2 cellular contexts compared by ENCODE assay signal in the genomic region with DNA sequence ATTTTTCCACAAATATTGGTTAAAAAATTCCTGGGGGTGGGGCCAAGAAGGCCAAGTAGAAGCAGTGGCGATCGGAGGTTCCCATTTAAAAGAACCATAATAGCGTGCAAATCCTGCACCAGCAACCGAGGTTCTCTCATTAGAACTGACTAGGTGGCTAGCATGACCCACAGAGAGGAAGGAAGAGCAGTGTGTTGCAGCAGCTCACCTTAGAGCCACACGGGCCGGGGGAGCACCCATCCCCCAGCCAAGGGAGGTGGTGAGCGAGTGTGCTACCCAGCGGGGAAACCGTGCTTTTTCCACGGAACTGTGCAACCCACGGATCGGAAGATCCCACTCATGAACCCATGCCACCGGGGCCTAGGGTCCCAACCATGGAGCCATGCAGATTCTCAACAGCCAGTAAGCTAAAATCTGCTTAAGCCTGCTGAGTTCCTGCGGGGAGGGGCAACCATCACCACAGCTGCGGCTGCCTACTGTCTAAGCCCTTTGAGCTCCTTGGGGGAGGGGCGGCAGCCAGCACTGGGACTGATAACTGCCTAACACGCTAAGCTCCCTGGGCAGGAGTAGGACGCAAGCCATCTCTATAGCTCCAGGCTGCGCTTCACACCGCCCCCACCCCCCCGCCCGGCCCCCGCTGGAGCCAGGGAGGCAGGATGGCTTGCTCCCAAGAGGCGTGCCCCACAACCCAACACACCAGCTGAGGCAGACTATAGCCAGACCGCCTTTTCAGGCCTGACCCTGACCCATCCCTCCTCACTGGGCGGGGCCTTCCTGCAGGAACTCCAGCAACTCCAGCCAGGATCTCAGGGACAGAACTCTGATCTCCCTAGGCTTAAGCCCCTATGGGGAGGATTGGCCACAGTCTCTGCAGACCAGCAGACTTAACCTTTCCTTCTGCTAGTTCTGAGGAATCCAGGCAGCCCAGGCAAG.
TF ChIP-seq lines count a peak whose summit lies in the region.

No MANE protein-coding gene starts in this region.

TF ChIP-seq in GM23338, 12 proteins besides CTCF, POLR2A, EP300 and RAD21 (continued from another document):
- TF ChIP-seq, protein P1, sequence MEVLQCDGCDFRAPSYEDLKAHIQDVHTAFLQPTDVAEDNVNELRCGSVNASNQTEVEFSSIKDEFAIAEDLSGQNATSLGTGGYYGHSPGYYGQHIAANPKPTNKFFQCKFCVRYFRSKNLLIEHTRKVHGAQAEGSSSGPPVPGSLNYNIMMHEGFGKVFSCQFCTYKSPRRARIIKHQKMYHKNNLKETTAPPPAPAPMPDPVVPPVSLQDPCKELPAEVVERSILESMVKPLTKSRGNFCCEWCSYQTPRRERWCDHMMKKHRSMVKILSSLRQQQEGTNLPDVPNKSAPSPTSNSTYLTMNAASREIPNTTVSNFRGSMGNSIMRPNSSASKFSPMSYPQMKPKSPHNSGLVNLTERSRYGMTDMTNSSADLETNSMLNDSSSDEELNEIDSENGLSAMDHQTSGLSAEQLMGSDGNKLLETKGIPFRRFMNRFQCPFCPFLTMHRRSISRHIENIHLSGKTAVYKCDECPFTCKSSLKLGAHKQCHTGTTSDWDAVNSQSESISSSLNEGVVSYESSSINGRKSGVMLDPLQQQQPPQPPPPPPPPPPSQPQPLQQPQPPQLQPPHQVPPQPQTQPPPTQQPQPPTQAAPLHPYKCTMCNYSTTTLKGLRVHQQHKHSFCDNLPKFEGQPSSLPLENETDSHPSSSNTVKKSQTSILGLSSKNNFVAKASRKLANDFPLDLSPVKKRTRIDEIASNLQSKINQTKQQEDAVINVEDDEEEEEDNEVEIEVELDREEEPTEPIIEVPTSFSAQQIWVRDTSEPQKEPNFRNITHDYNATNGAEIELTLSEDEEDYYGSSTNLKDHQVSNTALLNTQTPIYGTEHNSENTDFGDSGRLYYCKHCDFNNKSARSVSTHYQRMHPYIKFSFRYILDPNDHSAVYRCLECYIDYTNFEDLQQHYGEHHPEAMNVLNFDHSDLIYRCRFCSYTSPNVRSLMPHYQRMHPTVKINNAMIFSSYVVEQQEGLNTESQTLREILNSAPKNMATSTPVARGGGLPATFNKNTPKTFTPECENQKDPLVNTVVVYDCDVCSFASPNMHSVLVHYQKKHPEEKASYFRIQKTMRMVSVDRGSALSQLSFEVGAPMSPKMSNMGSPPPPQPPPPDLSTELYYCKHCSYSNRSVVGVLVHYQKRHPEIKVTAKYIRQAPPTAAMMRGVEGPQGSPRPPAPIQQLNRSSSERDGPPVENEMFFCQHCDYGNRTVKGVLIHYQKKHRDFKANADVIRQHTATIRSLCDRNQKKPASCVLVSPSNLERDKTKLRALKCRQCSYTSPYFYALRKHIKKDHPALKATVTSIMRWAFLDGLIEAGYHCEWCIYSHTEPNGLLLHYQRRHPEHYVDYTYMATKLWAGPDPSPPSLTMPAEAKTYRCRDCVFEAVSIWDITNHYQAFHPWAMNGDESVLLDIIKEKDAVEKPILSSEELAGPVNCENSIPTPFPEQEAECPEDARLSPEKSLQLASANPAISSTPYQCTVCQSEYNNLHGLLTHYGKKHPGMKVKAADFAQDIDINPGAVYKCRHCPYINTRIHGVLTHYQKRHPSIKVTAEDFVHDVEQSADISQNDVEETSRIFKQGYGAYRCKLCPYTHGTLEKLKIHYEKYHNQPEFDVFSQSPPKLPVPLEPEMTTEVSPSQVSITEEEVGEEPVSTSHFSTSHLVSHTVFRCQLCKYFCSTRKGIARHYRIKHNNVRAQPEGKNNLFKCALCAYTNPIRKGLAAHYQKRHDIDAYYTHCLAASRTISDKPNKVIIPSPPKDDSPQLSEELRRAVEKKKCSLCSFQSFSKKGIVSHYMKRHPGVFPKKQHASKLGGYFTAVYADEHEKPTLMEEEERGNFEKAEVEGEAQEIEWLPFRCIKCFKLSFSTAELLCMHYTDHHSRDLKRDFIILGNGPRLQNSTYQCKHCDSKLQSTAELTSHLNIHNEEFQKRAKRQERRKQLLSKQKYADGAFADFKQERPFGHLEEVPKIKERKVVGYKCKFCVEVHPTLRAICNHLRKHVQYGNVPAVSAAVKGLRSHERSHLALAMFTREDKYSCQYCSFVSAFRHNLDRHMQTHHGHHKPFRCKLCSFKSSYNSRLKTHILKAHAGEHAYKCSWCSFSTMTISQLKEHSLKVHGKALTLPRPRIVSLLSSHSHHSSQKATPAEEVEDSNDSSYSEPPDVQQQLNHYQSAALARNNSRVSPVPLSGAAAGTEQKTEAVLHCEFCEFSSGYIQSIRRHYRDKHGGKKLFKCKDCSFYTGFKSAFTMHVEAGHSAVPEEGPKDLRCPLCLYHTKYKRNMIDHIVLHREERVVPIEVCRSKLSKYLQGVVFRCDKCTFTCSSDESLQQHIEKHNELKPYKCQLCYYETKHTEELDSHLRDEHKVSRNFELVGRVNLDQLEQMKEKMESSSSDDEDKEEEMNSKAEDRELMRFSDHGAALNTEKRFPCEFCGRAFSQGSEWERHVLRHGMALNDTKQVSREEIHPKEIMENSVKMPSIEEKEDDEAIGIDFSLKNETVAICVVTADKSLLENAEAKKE (CRISPR knock-in tag; IDR thresholded peaks at IDR 0.05), result 0 out of 2 replicates have a peak, but pooled peaks have one; percentile 25
- 0 out of 2 replicates have a peak, but pooled peaks have one; percentile 44 for TF ChIP-seq ZNF114 (CRISPR knock-in tag; IDR thresholded peaks at IDR 0.05)

TF ChIP-seq in H1, 55 proteins besides CTCF, POLR2A, EP300 and RAD21 (continued from another document):
- TF ChIP-seq, protein P2, sequence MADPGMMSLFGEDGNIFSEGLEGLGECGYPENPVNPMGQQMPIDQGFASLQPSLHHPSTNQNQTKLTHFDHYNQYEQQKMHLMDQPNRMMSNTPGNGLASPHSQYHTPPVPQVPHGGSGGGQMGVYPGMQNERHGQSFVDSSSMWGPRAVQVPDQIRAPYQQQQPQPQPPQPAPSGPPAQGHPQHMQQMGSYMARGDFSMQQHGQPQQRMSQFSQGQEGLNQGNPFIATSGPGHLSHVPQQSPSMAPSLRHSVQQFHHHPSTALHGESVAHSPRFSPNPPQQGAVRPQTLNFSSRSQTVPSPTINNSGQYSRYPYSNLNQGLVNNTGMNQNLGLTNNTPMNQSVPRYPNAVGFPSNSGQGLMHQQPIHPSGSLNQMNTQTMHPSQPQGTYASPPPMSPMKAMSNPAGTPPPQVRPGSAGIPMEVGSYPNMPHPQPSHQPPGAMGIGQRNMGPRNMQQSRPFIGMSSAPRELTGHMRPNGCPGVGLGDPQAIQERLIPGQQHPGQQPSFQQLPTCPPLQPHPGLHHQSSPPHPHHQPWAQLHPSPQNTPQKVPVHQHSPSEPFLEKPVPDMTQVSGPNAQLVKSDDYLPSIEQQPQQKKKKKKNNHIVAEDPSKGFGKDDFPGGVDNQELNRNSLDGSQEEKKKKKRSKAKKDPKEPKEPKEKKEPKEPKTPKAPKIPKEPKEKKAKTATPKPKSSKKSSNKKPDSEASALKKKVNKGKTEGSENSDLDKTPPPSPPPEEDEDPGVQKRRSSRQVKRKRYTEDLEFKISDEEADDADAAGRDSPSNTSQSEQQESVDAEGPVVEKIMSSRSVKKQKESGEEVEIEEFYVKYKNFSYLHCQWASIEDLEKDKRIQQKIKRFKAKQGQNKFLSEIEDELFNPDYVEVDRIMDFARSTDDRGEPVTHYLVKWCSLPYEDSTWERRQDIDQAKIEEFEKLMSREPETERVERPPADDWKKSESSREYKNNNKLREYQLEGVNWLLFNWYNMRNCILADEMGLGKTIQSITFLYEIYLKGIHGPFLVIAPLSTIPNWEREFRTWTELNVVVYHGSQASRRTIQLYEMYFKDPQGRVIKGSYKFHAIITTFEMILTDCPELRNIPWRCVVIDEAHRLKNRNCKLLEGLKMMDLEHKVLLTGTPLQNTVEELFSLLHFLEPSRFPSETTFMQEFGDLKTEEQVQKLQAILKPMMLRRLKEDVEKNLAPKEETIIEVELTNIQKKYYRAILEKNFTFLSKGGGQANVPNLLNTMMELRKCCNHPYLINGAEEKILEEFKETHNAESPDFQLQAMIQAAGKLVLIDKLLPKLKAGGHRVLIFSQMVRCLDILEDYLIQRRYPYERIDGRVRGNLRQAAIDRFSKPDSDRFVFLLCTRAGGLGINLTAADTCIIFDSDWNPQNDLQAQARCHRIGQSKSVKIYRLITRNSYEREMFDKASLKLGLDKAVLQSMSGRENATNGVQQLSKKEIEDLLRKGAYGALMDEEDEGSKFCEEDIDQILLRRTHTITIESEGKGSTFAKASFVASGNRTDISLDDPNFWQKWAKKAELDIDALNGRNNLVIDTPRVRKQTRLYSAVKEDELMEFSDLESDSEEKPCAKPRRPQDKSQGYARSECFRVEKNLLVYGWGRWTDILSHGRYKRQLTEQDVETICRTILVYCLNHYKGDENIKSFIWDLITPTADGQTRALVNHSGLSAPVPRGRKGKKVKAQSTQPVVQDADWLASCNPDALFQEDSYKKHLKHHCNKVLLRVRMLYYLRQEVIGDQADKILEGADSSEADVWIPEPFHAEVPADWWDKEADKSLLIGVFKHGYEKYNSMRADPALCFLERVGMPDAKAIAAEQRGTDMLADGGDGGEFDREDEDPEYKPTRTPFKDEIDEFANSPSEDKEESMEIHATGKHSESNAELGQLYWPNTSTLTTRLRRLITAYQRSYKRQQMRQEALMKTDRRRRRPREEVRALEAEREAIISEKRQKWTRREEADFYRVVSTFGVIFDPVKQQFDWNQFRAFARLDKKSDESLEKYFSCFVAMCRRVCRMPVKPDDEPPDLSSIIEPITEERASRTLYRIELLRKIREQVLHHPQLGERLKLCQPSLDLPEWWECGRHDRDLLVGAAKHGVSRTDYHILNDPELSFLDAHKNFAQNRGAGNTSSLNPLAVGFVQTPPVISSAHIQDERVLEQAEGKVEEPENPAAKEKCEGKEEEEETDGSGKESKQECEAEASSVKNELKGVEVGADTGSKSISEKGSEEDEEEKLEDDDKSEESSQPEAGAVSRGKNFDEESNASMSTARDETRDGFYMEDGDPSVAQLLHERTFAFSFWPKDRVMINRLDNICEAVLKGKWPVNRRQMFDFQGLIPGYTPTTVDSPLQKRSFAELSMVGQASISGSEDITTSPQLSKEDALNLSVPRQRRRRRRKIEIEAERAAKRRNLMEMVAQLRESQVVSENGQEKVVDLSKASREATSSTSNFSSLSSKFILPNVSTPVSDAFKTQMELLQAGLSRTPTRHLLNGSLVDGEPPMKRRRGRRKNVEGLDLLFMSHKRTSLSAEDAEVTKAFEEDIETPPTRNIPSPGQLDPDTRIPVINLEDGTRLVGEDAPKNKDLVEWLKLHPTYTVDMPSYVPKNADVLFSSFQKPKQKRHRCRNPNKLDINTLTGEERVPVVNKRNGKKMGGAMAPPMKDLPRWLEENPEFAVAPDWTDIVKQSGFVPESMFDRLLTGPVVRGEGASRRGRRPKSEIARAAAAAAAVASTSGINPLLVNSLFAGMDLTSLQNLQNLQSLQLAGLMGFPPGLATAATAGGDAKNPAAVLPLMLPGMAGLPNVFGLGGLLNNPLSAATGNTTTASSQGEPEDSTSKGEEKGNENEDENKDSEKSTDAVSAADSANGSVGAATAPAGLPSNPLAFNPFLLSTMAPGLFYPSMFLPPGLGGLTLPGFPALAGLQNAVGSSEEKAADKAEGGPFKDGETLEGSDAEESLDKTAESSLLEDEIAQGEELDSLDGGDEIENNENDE (IDR thresholded peaks at IDR 0.05; ENCODE audit: insufficient replicate concordance, low read length), result no peak
- TF ChIP-seq ASH2L (IDR thresholded peaks at IDR 0.05; ENCODE audit: low read length) (peak; percentile 87), KDM5A (IDR thresholded peaks at IDR 0.05; ENCODE audit: low read length) (no peak), CBX8 (IDR thresholded peaks at IDR 0.05; ENCODE audit: borderline replicate concordance, low read depth, low read length) (no peak), JUN (IDR thresholded peaks at IDR 0.05; ENCODE audit: low read depth, low read length) (no peak), POU5F1 (IDR thresholded peaks at IDR 0.05; ENCODE audit: low read depth, low read length) (no peak), GABPA (IDR thresholded peaks at IDR 0.05; ENCODE audit: borderline replicate concordance, insufficient read depth, low read length) (no peak), SAP30 (IDR thresholded peaks at IDR 0.05; ENCODE audit: insufficient read depth, insufficient replicate concordance, low read length) (no peak), SUZ12 (IDR thresholded peaks at IDR 0.05; ENCODE audit: low read length) (no peak), RNF2 (IDR thresholded peaks at IDR 0.05; ENCODE audit: borderline replicate concordance, low read depth, low read length, missing control alignments, poor library complexity, severe bottlenecking) (no peak), TAF7 (optimal IDR thresholded peaks at IDR 0.05; ENCODE audit: borderline replicate concordance, low read depth, low read length) (no peak), TEAD4 (IDR thresholded peaks at IDR 0.05; ENCODE audit: low read depth, low read length) (0 out of 2 replicates have a peak, but pooled peaks have one; percentile 25), KDM4A (IDR thresholded peaks at IDR 0.05; ENCODE audit: low read depth, low read length, severe bottlenecking) (no peak), SIRT6 (IDR thresholded peaks at IDR 0.05; ENCODE audit: low read length) (no peak), CTBP2 (IDR thresholded peaks at IDR 0.05; ENCODE audit: borderline replicate concordance, insufficient read depth, insufficient read length, low read length) (no peak), SRF (IDR thresholded peaks at IDR 0.05; ENCODE audit: low read depth, low read length) (no peak), BACH1 (IDR thresholded peaks at IDR 0.05; ENCODE audit: low read length) (no peak), PHF8 (conservative IDR thresholded peaks at IDR 0.05; ENCODE audit: low read depth, low read length) (no peak), RFX5 (IDR thresholded peaks at IDR 0.05; ENCODE audit: borderline replicate concordance, low read depth, low read length) (no peak), CEBPB (IDR thresholded peaks at IDR 0.05; ENCODE audit: low read depth, low read length) (no peak), SP2 (IDR thresholded peaks at IDR 0.05; ENCODE audit: low read length) (no peak), JUND (IDR thresholded peaks at IDR 0.05; ENCODE audit: low read length) (no peak), HDAC6 (IDR thresholded peaks at IDR 0.05; ENCODE audit: low read depth, low read length) (no peak), SP1 (IDR thresholded peaks at IDR 0.05; ENCODE audit: low read depth, low read length) (peak; percentile 72), SIX5 (IDR thresholded peaks at IDR 0.05; ENCODE audit: low read depth, low read length) (no peak), KDM1A (IDR thresholded peaks at IDR 0.05; ENCODE audit: borderline replicate concordance, low read length) (peak; percentile 57; the same call in 1 of the 2 replicates)
- TF ChIP-seq, protein P3, sequence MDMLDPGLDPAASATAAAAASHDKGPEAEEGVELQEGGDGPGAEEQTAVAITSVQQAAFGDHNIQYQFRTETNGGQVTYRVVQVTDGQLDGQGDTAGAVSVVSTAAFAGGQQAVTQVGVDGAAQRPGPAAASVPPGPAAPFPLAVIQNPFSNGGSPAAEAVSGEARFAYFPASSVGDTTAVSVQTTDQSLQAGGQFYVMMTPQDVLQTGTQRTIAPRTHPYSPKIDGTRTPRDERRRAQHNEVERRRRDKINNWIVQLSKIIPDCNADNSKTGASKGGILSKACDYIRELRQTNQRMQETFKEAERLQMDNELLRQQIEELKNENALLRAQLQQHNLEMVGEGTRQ (IDR thresholded peaks at IDR 0.05; ENCODE audit: low read length), result no peak
